ENCODE assay signal across 1 cellular context in genomic region chr14:99546230-99546879, GRCh38.
TF ChIP-seq lines count a peak whose summit lies in the region.

No MANE protein-coding gene starts in this region.

TF ChIP-seq in K562, 482 proteins besides CTCF, POLR2A, EP300 and RAD21 (continued from another document):
- TF ChIP-seq AFF1 (IDR thresholded peaks at IDR 0.05; ENCODE audit: low read depth in 1 of 2, partially characterized antibody in 2 of 2) (no peak), ZBTB17 (CRISPR knock-in tag; IDR thresholded peaks at IDR 0.05) (no peak), DACH1 (IDR thresholded peaks at IDR 0.05; ENCODE audit: partially characterized antibody) (no peak), ZNF407 (IDR thresholded peaks at IDR 0.05; ENCODE audit: low read depth) (no peak), ZZZ3 (IDR thresholded peaks at IDR 0.05) (no peak), MECOM (CRISPR knock-in tag; IDR thresholded peaks at IDR 0.05) (no peak), SMARCE1 (IDR thresholded peaks at IDR 0.05) (no peak), TRIM24 (IDR thresholded peaks at IDR 0.05) (no peak), U2AF2 (optimal IDR thresholded peaks at IDR 0.05; ENCODE audit: low read depth, low read length) (no peak), ZBTB34 (CRISPR knock-in tag; IDR thresholded peaks at IDR 0.05) (no peak), PHF20 (IDR thresholded peaks at IDR 0.05; ENCODE audit: partially characterized antibody) (no peak), PHF21A (IDR thresholded peaks at IDR 0.05; ENCODE audit: borderline replicate concordance, low read depth) (no peak), ZNF717 (CRISPR knock-in tag; IDR thresholded peaks at IDR 0.05) (no peak), E2F4 (CRISPR knock-in tag; IDR thresholded peaks at IDR 0.05; ENCODE audit: low read depth) (no peak), SRF (CRISPR knock-in tag; IDR thresholded peaks at IDR 0.05) (no peak)
